In genomic region chr14:102694530-102695171, GRCh38 we compare ENCODE assay signal across 1 cellular context.
TF ChIP-seq lines count a peak whose summit lies in the region.

No MANE protein-coding gene starts in this region.

TF ChIP-seq in K562, 482 proteins besides CTCF, POLR2A, EP300 and RAD21 (continued from another document):
- TF ChIP-seq, protein P1, sequence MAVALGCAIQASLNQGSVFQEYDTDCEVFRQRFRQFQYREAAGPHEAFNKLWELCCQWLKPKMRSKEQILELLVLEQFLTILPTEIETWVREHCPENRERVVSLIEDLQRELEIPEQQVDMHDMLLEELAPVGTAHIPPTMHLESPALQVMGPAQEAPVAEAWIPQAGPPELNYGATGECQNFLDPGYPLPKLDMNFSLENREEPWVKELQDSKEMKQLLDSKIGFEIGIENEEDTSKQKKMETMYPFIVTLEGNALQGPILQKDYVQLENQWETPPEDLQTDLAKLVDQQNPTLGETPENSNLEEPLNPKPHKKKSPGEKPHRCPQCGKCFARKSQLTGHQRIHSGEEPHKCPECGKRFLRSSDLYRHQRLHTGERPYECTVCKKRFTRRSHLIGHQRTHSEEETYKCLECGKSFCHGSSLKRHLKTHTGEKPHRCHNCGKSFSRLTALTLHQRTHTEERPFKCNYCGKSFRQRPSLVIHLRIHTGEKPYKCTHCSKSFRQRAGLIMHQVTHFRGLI (CRISPR knock-in tag; IDR thresholded peaks at IDR 0.05) = no peak
- no peak for TF ChIP-seq PURB (CRISPR knock-in tag; IDR thresholded peaks at IDR 0.05; ENCODE audit: low read depth)
- no peak for TF ChIP-seq MAZ (CRISPR knock-in tag; conservative IDR thresholded peaks at IDR 0.05 in 1 of 2, IDR thresholded peaks at IDR 0.05 in 1 of 2)
- TF ChIP-seq RFX1 (IDR thresholded peaks at IDR 0.05) = no peak
- TF ChIP-seq ZNF77 (CRISPR knock-in tag; IDR thresholded peaks at IDR 0.05) = no peak
- no peak for TF ChIP-seq PHF21A (IDR thresholded peaks at IDR 0.05; ENCODE audit: borderline replicate concordance, low read depth)
